Comparison of ENCODE assay signal across 1 cellular context in genomic region chr18:525066-525797, GRCh38.
TF ChIP-seq lines count a peak whose summit lies in the region.

No MANE protein-coding gene starts in this region.

TF ChIP-seq in IMR-90, 13 proteins besides CTCF, POLR2A, EP300 and RAD21 (continued from another document):
- no peak for TF ChIP-seq BHLHE40 (IDR thresholded peaks at IDR 0.05; ENCODE audit: low read depth, low read length)
- TF ChIP-seq FOS (IDR thresholded peaks at IDR 0.05; ENCODE audit: low read depth, low read length), result no peak
- TF ChIP-seq SMC3 (IDR thresholded peaks at IDR 0.05; ENCODE audit: low read depth, low read length), result no peak
TF ChIP-seq in IMR-90: peak in this region for 0.
